21 cellular contexts compared by ENCODE assay signal in genomic region chr9:113543286-113544000, GRCh38.
DNase-seq lines count a peak whose midpoint lies in the region; ATAC-seq and TF ChIP-seq lines count a peak whose summit lies in the region.
"Had no signal": no experiment of that assay in that cellular context is flagged by ENCODE, and none has a peak within 500 bp of the region (broad histone marks: within the 10 kb centered on the region; RNA-seq: fewer than 3 reads in every experiment).

No MANE protein-coding gene starts in this region.

- no peaks in the 10 kb centered on the region for H3K9me3 Mint-ChIP-seq in activated CD8-positive, alpha-beta T cell treated with anti-CD3 and anti-CD28 coated beads, Interleukin-2, amount 10 ng/mL, durations not matched to agents 7 days and 5 days (ENCODE audit: insufficient read depth)
- H3K9me3 Mint-ChIP-seq in activated CD8-positive, alpha-beta T cell treated with anti-CD3 and anti-CD28 coated beads for 36 hours: no peaks in the 10 kb centered on the region
- H3K9me3 Mint-ChIP-seq: activated T-helper 2 cell treated with anti-CD3 and anti-CD28 coated beads, Interferon-gamma antibody, Interleukin-2, Interleukin-4, amounts not matched to agents 10 μg/mL and 5 μg/mL and 100 μg/mL, durations not matched to agents 14 hours and 24 hours and 36 hours had no signal

- CTCF ChIA-PET in activated CD8-positive, alpha-beta T cell treated with anti-CD3 and anti-CD28 coated beads, Interleukin-2, amount 10 ng/mL, durations not matched to agents 7 days and 5 days (lab: Charles Lee): interaction anchor here (0.6 kb wide), 1 partner anchor 108 kb away, joined by 3 read pairs; no protein-coding TSS in a partner anchor
- CTCF ChIA-PET in activated CD8-positive, alpha-beta T cell treated with anti-CD3 and anti-CD28 coated beads for 36 hours (lab: Charles Lee): interaction anchor here (2.4 kb wide), 1 partner anchor 39 kb away, joined by 6 read pairs; no protein-coding TSS in a partner anchor

- peaks cover 67% of the 10 kb centered on the region for H3K36me3 Mint-ChIP-seq in activated CD8-positive, alpha-beta T cell treated with anti-CD3 and anti-CD28 coated beads, Interleukin-2, amount 10 ng/mL, durations not matched to agents 7 days and 5 days (ENCODE audit: low read depth)
- H3K36me3 Mint-ChIP-seq in activated CD8-positive, alpha-beta T cell treated with anti-CD3 and anti-CD28 coated beads for 36 hours (ENCODE audit: low read depth): peaks cover 57% of the 10 kb centered on the region

- no peak overlapping the region for H3K4me3 Mint-ChIP-seq in activated CD8-positive, alpha-beta T cell treated with anti-CD3 and anti-CD28 coated beads, Interleukin-2, amount 10 ng/mL, durations not matched to agents 7 days and 5 days
- H3K4me3 Mint-ChIP-seq in activated CD8-positive, alpha-beta T cell treated with anti-CD3 and anti-CD28 coated beads for 36 hours: no peak overlapping the region
- H3K4me3 Mint-ChIP-seq: naive thymus-derived CD4-positive, alpha-beta T cell had no signal

- H3K4me1 Mint-ChIP-seq in activated CD8-positive, alpha-beta T cell treated with anti-CD3 and anti-CD28 coated beads, Interleukin-2, amount 10 ng/mL, durations not matched to agents 7 days and 5 days (ENCODE audit: low read depth): peaks cover 32% of the 10 kb centered on the region
- peaks cover 39% of the 10 kb centered on the region for H3K4me1 Mint-ChIP-seq in activated CD8-positive, alpha-beta T cell treated with anti-CD3 and anti-CD28 coated beads for 36 hours (ENCODE audit: low read depth)

- peak overlapping the region; percentile 81 for H3K27ac ChIP-seq in caudate nucleus (ENCODE audit: low read depth, low read length)
- peak overlapping the region in 3 of 8 donors; percentile 36 to 54 (median 46) for H3K27ac ChIP-seq in spleen
- H3K27ac ChIP-seq: A549, psoas muscle, suprapubic skin had no signal

- no peaks in the 10 kb centered on the region for H3K27me3 ChIP-seq in spleen (replicated peaks in 1 of 7)
- H3K27me3 ChIP-seq: ascending aorta, suprapubic skin had no signal

- H3K27me3 Mint-ChIP-seq in activated CD8-positive, alpha-beta T cell treated with anti-CD3 and anti-CD28 coated beads, Interleukin-2, amount 10 ng/mL, durations not matched to agents 7 days and 5 days (ENCODE audit: low read depth): no peaks in the 10 kb centered on the region
- H3K27me3 Mint-ChIP-seq in activated CD8-positive, alpha-beta T cell treated with anti-CD3 and anti-CD28 coated beads for 36 hours: no peaks in the 10 kb centered on the region
- H3K27me3 Mint-ChIP-seq: naive thymus-derived CD4-positive, alpha-beta T cell had no signal

- POLR2A ChIA-PET in activated CD8-positive, alpha-beta T cell treated with anti-CD3 and anti-CD28 coated beads, Interleukin-2, amount 10 ng/mL, durations not matched to agents 7 days and 5 days (lab: Charles Lee): no interaction called here
- POLR2A ChIA-PET in activated CD8-positive, alpha-beta T cell treated with anti-CD3 and anti-CD28 coated beads for 36 hours (lab: Charles Lee): interaction anchor here (1.2 kb wide), 1 partner anchor 20 kb away, joined by 4 read pairs; no protein-coding TSS in a partner anchor

- H3K36me3 ChIP-seq in spleen: peaks cover 0 to 53% (median 18%) of the 10 kb centered on the region in 6 donors
- H3K36me3 ChIP-seq: suprapubic skin had no signal

- no peak for TF ChIP-seq POLR2A in spleen (IDR thresholded peaks at IDR 0.05)

- H3K27ac Mint-ChIP-seq in activated CD8-positive, alpha-beta T cell treated with anti-CD3 and anti-CD28 coated beads, Interleukin-2, amount 10 ng/mL, durations not matched to agents 7 days and 5 days: peak overlapping the region; percentile 32
- no peak overlapping the region for H3K27ac Mint-ChIP-seq in activated CD8-positive, alpha-beta T cell treated with anti-CD3 and anti-CD28 coated beads for 36 hours
- H3K27ac Mint-ChIP-seq: activated T-helper 2 cell treated with anti-CD3 and anti-CD28 coated beads, Interferon-gamma antibody, Interleukin-2, Interleukin-4, amounts not matched to agents 10 μg/mL and 5 μg/mL and 100 μg/mL, durations not matched to agents 14 hours and 24 hours and 36 hours had no signal

- intact Hi-C loops in activated CD8-positive, alpha-beta T cell treated with anti-CD3 and anti-CD28 coated beads for 36 hours (cut with micrococcal nuclease): no loop called here
- intact Hi-C loops in spleen (cut with DNase I; ENCODE audit: low total_unique reads): no loop called here

- no peak for TF ChIP-seq CTCF in activated CD8-positive, alpha-beta T cell treated with anti-CD3 and anti-CD28 coated beads for 36 hours (IDR thresholded peaks at IDR 0.05)
- TF ChIP-seq CTCF in spleen (IDR thresholded peaks at IDR 0.05 in 8 of 11, conservative IDR thresholded peaks at IDR 0.05 in 3 of 11): no peak

- H3K9me3 ChIP-seq in spleen: no peaks in the 10 kb centered on the region
- H3K9me3 ChIP-seq: A549, ascending aorta, psoas muscle, suprapubic skin had no signal

- no peak for ATAC-seq in activated CD8-positive, alpha-beta T cell treated with anti-CD3 and anti-CD28 coated beads, Interleukin-2, amount 10 ng/mL, durations not matched to agents 7 days and 5 days
- ATAC-seq in activated CD8-positive, alpha-beta T cell treated with anti-CD3 and anti-CD28 coated beads for 36 hours: no peak
- ATAC-seq in HG03342 (IDR thresholded peaks at IDR 0.05; ENCODE audit: unreplicated experiment): no peak
- ATAC-seq in GM21717 (IDR thresholded peaks at IDR 0.05; ENCODE audit: unreplicated experiment): no peak
- ATAC-seq: A549; naive thymus-derived CD4-positive, alpha-beta T cell; psoas muscle had no signal

- H3K4me3 ChIP-seq in spleen: no peak overlapping the region
- H3K4me3 ChIP-seq: A549, ascending aorta, lung, psoas muscle, suprapubic skin had no signal

- no peak for DNase-seq in activated CD8-positive, alpha-beta T cell treated with anti-CD3 and anti-CD28 coated beads, Interleukin-2, amount 10 ng/mL, durations not matched to agents 7 days and 5 days
- no peak for DNase-seq in activated CD8-positive, alpha-beta T cell treated with anti-CD3 and anti-CD28 coated beads for 36 hours
- DNase-seq in caudate nucleus (lab: John Stamatoyannopoulos, UW) (peak in 6 of 61 donors; percentile 12 to 57 (median 21)), left kidney (ENCODE audit: low read depth, low spot score) (peak; percentile 24), spleen (peak; percentile 60), NCI-H69 (lab: John Stamatoyannopoulos, UW) (no peak)
- DNase-seq: cortex of kidney; DMS53; KBM-7; naive thymus-derived CD4-positive, alpha-beta T cell; NCI-H2081 treated with DMSO at 0.1 percent for 48 hours; NCI-H526; psoas muscle; T-helper 9 cell had no signal

- H3K4me1 ChIP-seq in spleen: peaks cover 28 to 94% (median 63%) of the 10 kb centered on the region in 6 donors
- H3K4me1 ChIP-seq: A549 had no signal

- WGBS in spleen, 5 donors: 70 to 91% (median 82%) methylated on average over 9 to 10 of the region's 10 CpGs

Comparison
In these comparisons a context has a peak if more than half of its experiments do, and no peak if none do; other contexts are left out.
1. DNase-seq: peak in left kidney (single experiment) and spleen (single experiment); none in activated CD8-positive, alpha-beta T cell treated with anti-CD3 and anti-CD28 coated beads, Interleukin-2, amount 10 ng/mL, durations not matched to agents 7 days and 5 days (single experiment), activated CD8-positive, alpha-beta T cell treated with anti-CD3 and anti-CD28 coated beads for 36 hours (single experiment) and NCI-H69 (single experiment).